ENCODE assay signal across 1 cellular context in genomic region chr6:40341726-40342125, GRCh38.
TF ChIP-seq lines count a peak whose summit lies in the region.

No MANE protein-coding gene starts in this region.

TF ChIP-seq in H1, 55 proteins besides CTCF, POLR2A, EP300 and RAD21:
- TF ChIP-seq SIN3A (conservative IDR thresholded peaks at IDR 0.05 in 1 of 2, IDR thresholded peaks at IDR 0.05 in 1 of 2; ENCODE audit: low read depth in 1 of 2, low read length in 2 of 2) = no peak
- no peak for TF ChIP-seq MAX (IDR thresholded peaks at IDR 0.05)
- no peak for TF ChIP-seq EZH2 (IDR thresholded peaks at IDR 0.05; ENCODE audit: low read depth, low read length, severe bottlenecking)
- TF ChIP-seq TEAD4 (IDR thresholded peaks at IDR 0.05; ENCODE audit: low read depth, low read length) = no peak
- no peak for TF ChIP-seq BRCA1 (IDR thresholded peaks at IDR 0.05; ENCODE audit: low read depth, low read length)
- TF ChIP-seq RNF2 (IDR thresholded peaks at IDR 0.05; ENCODE audit: borderline replicate concordance, low read depth, low read length, missing control alignments, poor library complexity, severe bottlenecking) = no peak
- TF ChIP-seq SP2 (IDR thresholded peaks at IDR 0.05; ENCODE audit: low read length) = no peak
- TF ChIP-seq JUND (IDR thresholded peaks at IDR 0.05; ENCODE audit: low read length) = no peak
- no peak for TF ChIP-seq HDAC6 (IDR thresholded peaks at IDR 0.05; ENCODE audit: low read depth, low read length)
- no peak for TF ChIP-seq BCL11A (IDR thresholded peaks at IDR 0.05; ENCODE audit: low read depth in 2 of 2, low read length in 2 of 2)
- no peak for TF ChIP-seq GTF2F1 (IDR thresholded peaks at IDR 0.05; ENCODE audit: borderline replicate concordance, low read depth, low read length)
- TF ChIP-seq KDM1A (IDR thresholded peaks at IDR 0.05; ENCODE audit: borderline replicate concordance, low read length) = no peak
- no peak for TF ChIP-seq NRF1 (IDR thresholded peaks at IDR 0.05; ENCODE audit: low read depth, low read length)
- TF ChIP-seq RXRA (IDR thresholded peaks at IDR 0.05; ENCODE audit: insufficient read depth, low read depth, low read length) = no peak
TF ChIP-seq in H1: peak in this region for 0.
